Comparison of ENCODE assay signal across 1 cellular context in genomic region chr15:92082217-92082843, GRCh38.
TF ChIP-seq lines count a peak whose summit lies in the region.

No MANE protein-coding gene starts in this region.

TF ChIP-seq in GM23338, 12 proteins besides CTCF, POLR2A, EP300 and RAD21 (continued from another document):
- TF ChIP-seq ZNF462 (CRISPR knock-in tag; IDR thresholded peaks at IDR 0.05) (no peak), CREB1 (CRISPR knock-in tag; IDR thresholded peaks at IDR 0.05; ENCODE audit: low read depth) (no peak), POLR2AphosphoS5 (IDR thresholded peaks at IDR 0.05; ENCODE audit: low read depth) (no peak), EZH2phosphoT487 (IDR thresholded peaks at IDR 0.05; ENCODE audit: unreplicated experiment) (no peak), EZH2 (IDR thresholded peaks at IDR 0.05; ENCODE audit: low read depth, unreplicated experiment) (no peak), ZNF114 (CRISPR knock-in tag; IDR thresholded peaks at IDR 0.05) (no peak), JUNB (IDR thresholded peaks at IDR 0.05; ENCODE audit: unreplicated experiment) (no peak), ZNF331 (CRISPR knock-in tag; IDR thresholded peaks at IDR 0.05; ENCODE audit: low read depth) (no peak), REST (IDR thresholded peaks at IDR 0.05; ENCODE audit: unreplicated experiment) (no peak), NANOG (IDR thresholded peaks at IDR 0.05; ENCODE audit: borderline replicate concordance) (no peak), ETS1 (IDR thresholded peaks at IDR 0.05) (no peak)
